ENCODE assay signal across 21 cellular contexts in genomic region chr22:48404004-48404403, GRCh38.
"Had no signal": no experiment of that assay in that cellular context is flagged by ENCODE, and none has a peak within 500 bp of the region (broad histone marks: within the 10 kb centered on the region; RNA-seq: fewer than 3 reads in every experiment).

No MANE protein-coding gene starts in this region.

- H3K4me1 Mint-ChIP-seq: activated B cell treated with CpG ODN at 0.5 μM for 24 hours; activated CD4-positive, alpha-beta T cell treated with anti-CD3 and anti-CD28 coated beads for 36 hours; activated naive CD4-positive, alpha-beta T cell treated with anti-CD3 and anti-CD28 coated beads, Interleukin-2, amount 10 ng/mL, durations not matched to agents 7 days and 5 days; mesothelial cell of epicardium; nephron; stimulated activated effector memory CD8-positive, alpha-beta T cell treated with anti-CD3 and anti-CD28 coated beads, Interleukin-12 subunit alpha, Interleukin-12 subunit beta, amount 100 ng/mL, for 72 hours; stimulated activated naive CD8-positive, alpha-beta T cell treated with anti-CD3 and anti-CD28 coated beads, Interleukin-15, amount 100 ng/mL, for 72 hours had no signal

- H3K27ac Mint-ChIP-seq: activated B cell treated with CpG ODN at 0.5 μM for 24 hours; activated CD4-positive, alpha-beta T cell treated with anti-CD3 and anti-CD28 coated beads for 36 hours; activated naive CD4-positive, alpha-beta T cell treated with anti-CD3 and anti-CD28 coated beads, Interleukin-2, amount 10 ng/mL, durations not matched to agents 7 days and 5 days; mesothelial cell of epicardium; nephron; stimulated activated effector memory CD8-positive, alpha-beta T cell treated with anti-CD3 and anti-CD28 coated beads, Interleukin-12 subunit alpha, Interleukin-12 subunit beta, amount 100 ng/mL, for 72 hours; T-helper 1 cell treated with Interleukin-12 subunit alpha and Interleukin-12 subunit beta and Interleukin-4 antibody, amounts not matched to agents 30 μg/mL and 1 μg/mL, for 36 hours had no signal

- ATAC-seq: activated CD4-positive, alpha-beta T cell treated with anti-CD3 and anti-CD28 coated beads for 36 hours; heart right ventricle; left lung; right lobe of liver; stimulated activated effector memory CD8-positive, alpha-beta T cell treated with anti-CD3 and anti-CD28 coated beads, Interleukin-12 subunit alpha, Interleukin-12 subunit beta, amount 100 ng/mL, for 72 hours; stimulated activated naive CD8-positive, alpha-beta T cell treated with anti-CD3 and anti-CD28 coated beads, Interleukin-15, amount 100 ng/mL, for 72 hours had no signal

- H3K27me3 Mint-ChIP-seq: activated B cell treated with CpG ODN at 0.5 μM for 24 hours; activated naive CD4-positive, alpha-beta T cell treated with anti-CD3 and anti-CD28 coated beads, Interleukin-2, amount 10 ng/mL, durations not matched to agents 7 days and 5 days had no signal

- H3K36me3 Mint-ChIP-seq: activated naive CD4-positive, alpha-beta T cell treated with anti-CD3 and anti-CD28 coated beads, Interleukin-2, amount 10 ng/mL, durations not matched to agents 7 days and 5 days; mesothelial cell of epicardium; stimulated activated effector memory CD8-positive, alpha-beta T cell treated with anti-CD3 and anti-CD28 coated beads, Interleukin-12 subunit alpha, Interleukin-12 subunit beta, amount 100 ng/mL, for 72 hours had no signal

- DNase-seq: activated B cell treated with CpG ODN at 0.5 μM for 24 hours; activated CD4-positive, alpha-beta T cell treated with anti-CD3 and anti-CD28 coated beads for 36 hours; activated CD4-positive, alpha-beta T cell treated with anti-CD3 and anti-CD28 coated beads, Interleukin-2, amount 50 U/mL, for 48 hours; activated CD8-positive, alpha-beta memory T cell treated with anti-CD3 and anti-CD28 coated beads, Interleukin-2, amount 50 U/mL, for 48 hours; activated naive CD4-positive, alpha-beta T cell treated with anti-CD3 and anti-CD28 coated beads, Interleukin-2, amount 10 ng/mL, durations not matched to agents 7 days and 5 days; activated T-cell treated with anti-CD3 and anti-CD28 coated beads, Interleukin-2, amount 50 U/mL, for 48 hours; amygdala; cerebellar nuclear complex; esophagus squamous epithelium; heart right ventricle; kidney; left lung; small intestine; stimulated activated CD4-positive, alpha-beta T cell treated with anti-CD3 and anti-CD28 coated beads, Interleukin-2, amount 100 ng/mL, for 24 hours; stimulated activated naive CD8-positive, alpha-beta T cell treated with anti-CD3 and anti-CD28 coated beads, Interleukin-15, amount 100 ng/mL, for 72 hours; trophoblast cell had no signal

- H3K9me3 Mint-ChIP-seq: activated naive CD4-positive, alpha-beta T cell treated with anti-CD3 and anti-CD28 coated beads, Interleukin-2, amount 10 ng/mL, durations not matched to agents 7 days and 5 days; nephron; T-helper 1 cell treated with Interleukin-12 subunit alpha and Interleukin-12 subunit beta and Interleukin-4 antibody, amounts not matched to agents 30 μg/mL and 1 μg/mL, for 36 hours had no signal

- H3K4me3 Mint-ChIP-seq: activated B cell treated with CpG ODN at 0.5 μM for 24 hours; activated CD4-positive, alpha-beta T cell treated with anti-CD3 and anti-CD28 coated beads for 36 hours; activated naive CD4-positive, alpha-beta T cell treated with anti-CD3 and anti-CD28 coated beads, Interleukin-2, amount 10 ng/mL, durations not matched to agents 7 days and 5 days; mesothelial cell of epicardium; nephron; stimulated activated effector memory CD8-positive, alpha-beta T cell treated with anti-CD3 and anti-CD28 coated beads, Interleukin-12 subunit alpha, Interleukin-12 subunit beta, amount 100 ng/mL, for 72 hours; stimulated activated naive CD8-positive, alpha-beta T cell treated with anti-CD3 and anti-CD28 coated beads, Interleukin-15, amount 100 ng/mL, for 72 hours; T-helper 1 cell treated with Interleukin-12 subunit alpha and Interleukin-12 subunit beta and Interleukin-4 antibody, amounts not matched to agents 30 μg/mL and 1 μg/mL, for 36 hours had no signal
